ENCODE assay signal across 15 cellular contexts in the genomic region with DNA sequence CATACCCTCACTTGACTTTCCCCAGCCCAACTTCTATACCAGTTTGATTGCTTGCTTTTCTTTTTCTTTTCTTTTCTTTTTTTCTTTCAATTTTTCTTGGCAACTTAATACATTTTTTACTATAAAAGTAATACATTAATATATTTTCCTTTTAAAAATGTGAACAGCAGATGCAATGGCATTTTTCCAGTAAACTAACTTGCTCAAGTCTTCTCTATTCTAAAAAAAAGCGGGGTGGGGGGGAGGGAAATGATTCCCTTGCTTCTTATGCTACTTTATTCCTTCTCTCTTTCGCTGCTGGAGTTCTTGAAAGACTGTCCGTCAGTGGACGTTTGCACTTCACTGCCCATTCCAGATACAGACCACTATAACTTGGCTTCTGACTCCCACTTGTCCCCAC.
"Had no signal": no experiment of that assay in that cellular context is flagged by ENCODE, and none has a peak within 500 bp of the region (broad histone marks: within the 10 kb centered on the region; RNA-seq: fewer than 3 reads in every experiment).

No MANE protein-coding gene starts in this region.

- ATAC-seq: activated CD4-positive, alpha-beta T cell treated with anti-CD3 and anti-CD28 coated beads for 36 hours; pancreas; SK-N-SH treated with all-trans-retinoic acid at 6 μM for 48 hours; stimulated activated effector memory CD8-positive, alpha-beta T cell treated with anti-CD3 and anti-CD28 coated beads, Interleukin-12 subunit alpha, Interleukin-12 subunit beta, amount 100 ng/mL, for 72 hours had no signal

- H3K27ac ChIP-seq: adrenal gland, cardiac muscle cell, colonic mucosa, esophagus muscularis mucosa, pancreas, sigmoid colon, tibial artery had no signal

- H3K4me3 Mint-ChIP-seq: activated CD4-positive, alpha-beta T cell treated with anti-CD3 and anti-CD28 coated beads for 36 hours; stimulated activated effector memory CD8-positive, alpha-beta T cell treated with anti-CD3 and anti-CD28 coated beads, Interleukin-12 subunit alpha, Interleukin-12 subunit beta, amount 100 ng/mL, for 72 hours had no signal

- H3K9me3 ChIP-seq: adrenal gland, colonic mucosa, esophagus muscularis mucosa, pancreas, sigmoid colon, tibial artery had no signal

- H3K27me3 ChIP-seq: adrenal gland, cardiac muscle cell, colonic mucosa, esophagus muscularis mucosa, pancreas, sigmoid colon, tibial artery had no signal

- H3K27ac Mint-ChIP-seq: activated CD4-positive, alpha-beta T cell treated with anti-CD3 and anti-CD28 coated beads for 36 hours had no signal

- H3K36me3 ChIP-seq: adrenal gland, cardiac muscle cell, colonic mucosa, esophagus muscularis mucosa, pancreas, sigmoid colon, tibial artery had no signal

- H3K9me3 Mint-ChIP-seq: stimulated activated effector memory CD8-positive, alpha-beta T cell treated with anti-CD3 and anti-CD28 coated beads, Interleukin-12 subunit alpha, Interleukin-12 subunit beta, amount 100 ng/mL, for 72 hours had no signal

- H3K27me3 Mint-ChIP-seq: activated CD4-positive, alpha-beta T cell treated with anti-CD3 and anti-CD28 coated beads for 36 hours had no signal

- H3K4me1 ChIP-seq: colonic mucosa, pancreas had no signal

- H3K4me3 ChIP-seq: adrenal gland, cardiac muscle cell, colonic mucosa, esophagus muscularis mucosa, pancreas, sigmoid colon, tibial artery had no signal

- DNase-seq: activated CD4-positive, alpha-beta T cell treated with anti-CD3 and anti-CD28 coated beads for 36 hours; activated gamma-delta T cell; adrenal gland; colonic mucosa; foreskin fibroblast; hypothalamus; kidney glomerular epithelial cell; pancreas; SHP77 treated with DMSO at 0.1 percent for 48 hours; sigmoid colon; tibial artery had no signal
